Comparison of ENCODE assay signal across 15 cellular contexts in the genomic region with DNA sequence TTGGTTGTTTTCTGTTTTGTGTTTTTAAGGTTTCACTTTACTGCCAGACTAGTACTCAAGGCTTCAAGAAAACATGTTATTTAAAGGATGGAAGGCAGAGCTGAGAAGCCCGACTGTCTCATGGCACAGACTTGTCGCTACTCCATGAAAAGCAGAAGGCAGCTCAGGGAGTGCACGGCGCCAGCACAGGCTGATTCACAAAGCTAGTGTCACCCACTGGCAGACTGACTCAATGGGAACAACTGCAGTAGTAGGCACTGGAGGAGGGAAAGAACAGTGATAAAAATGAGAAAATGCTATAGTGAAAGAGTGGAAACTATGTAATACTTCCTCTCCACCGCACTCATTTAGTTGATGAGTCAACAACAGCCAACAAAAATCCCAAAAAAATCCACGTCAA. TPM values are rescaled to one million over a fixed set of nuclear protein-coding genes. Genes with fewer than 3 reads are reported as not detected.
DNase-seq lines count a peak whose midpoint lies in the region; ATAC-seq, FAIRE-seq and TF ChIP-seq lines count a peak whose summit lies in the region.
"Had no signal": no experiment of that assay in that cellular context is flagged by ENCODE, and none has a peak within 500 bp of the region (broad histone marks: within the 10 kb centered on the region; RNA-seq: fewer than 3 reads in every experiment).

No MANE protein-coding gene starts in this region.

- TF ChIP-seq EP300 in HepG2 (IDR thresholded peaks at IDR 0.05; ENCODE audit: low read depth in 2 of 2, low read length in 2 of 2) (no peak), HepG2 (CRISPR knock-in tag; IDR thresholded peaks at IDR 0.05; ENCODE audit: borderline replicate concordance) (no peak)

- TF ChIP-seq CTCF in right atrium auricular region (IDR thresholded peaks at IDR 0.05) (no peak), left ventricle myocardium inferior (IDR thresholded peaks at IDR 0.05; ENCODE audit: borderline replicate concordance) (no peak), astrocyte (IDR thresholded peaks at IDR 0.05; ENCODE audit: insufficient read depth, low read depth, low read length) (no peak), tibial artery (IDR thresholded peaks at IDR 0.05) (no peak), HepG2 (CRISPR knock-in tag; IDR thresholded peaks at IDR 0.05) (no peak)

- intact Hi-C loops in left ventricle myocardium inferior (cut with micrococcal nuclease) (no loop called here), tibial artery (cut with DNase I; ENCODE audit: low total_unique reads) (no loop called here), HepG2 (cut with micrococcal nuclease; ENCODE audit: unreplicated experiment) (loop anchor here (1.0 to 5.0 kb wide), 3 partner anchors 32 to 332 kb away; no protein-coding TSS in a partner anchor)

- peak overlapping the region in 1 of 2 donors; percentile 75 for H3K27ac ChIP-seq in right atrium auricular region
- no peak overlapping the region for H3K27ac ChIP-seq in left ventricle myocardium inferior (replicated peaks)
- H3K27ac ChIP-seq in astrocyte (ENCODE audit: low read depth, low read length) = peak overlapping the region; percentile 35
- H3K27ac ChIP-seq in tibial artery = peak overlapping the region in 1 of 2 donors; percentile 43
- H3K27ac ChIP-seq in HepG2 (ENCODE audit: extremely low read length, insufficient read depth, low read length) = no peak overlapping the region

- BruUV-seq in HepG2 (replicated peaks; lab: Mats Ljungman, UMichigan) = no TSS peak

- peak; percentile 77 for DNase-seq in right atrium auricular region (ENCODE audit: low spot score)
- DNase-seq in left ventricle myocardium inferior = no peak
- DNase-seq in astrocyte (ENCODE audit: low read depth) = peak; percentile 80
- peak; percentile 40 for DNase-seq in glomerular visceral epithelial cell (ENCODE audit: extremely low spot score)
- peak; percentile 29 to 74 for DNase-seq in tibial artery
- DNase-seq in HTR-8/SVneo (ENCODE audit: insufficient read length, low spot score) = no peak
- no peak for DNase-seq in HepG2 (ENCODE audit: low spot score)
- DNase-seq: activated CD4-positive, alpha-beta memory T cell treated with anti-CD3 and anti-CD28 coated beads, Interleukin-2, amount 10 ng/mL, durations not matched to agents 7 days and 5 days; activated naive CD4-positive, alpha-beta T cell treated with anti-CD3 and anti-CD28 coated beads, Interleukin-2, amount 10 ng/mL, durations not matched to agents 7 days and 5 days; effector CD8-positive, alpha-beta T cell; NCI-H146; right lobe of liver; T-helper 2 cell had no signal

- peak overlapping the region; percentile 84 for H3K27ac Mint-ChIP-seq in astrocyte (ENCODE audit: unreplicated experiment)
- H3K27ac Mint-ChIP-seq: activated CD4-positive, alpha-beta memory T cell treated with anti-CD3 and anti-CD28 coated beads, Interleukin-2, amount 10 ng/mL, durations not matched to agents 7 days and 5 days; activated naive CD4-positive, alpha-beta T cell treated with anti-CD3 and anti-CD28 coated beads, Interleukin-2, amount 10 ng/mL, durations not matched to agents 7 days and 5 days had no signal

- H3K36me3 Mint-ChIP-seq in astrocyte (ENCODE audit: low read depth, unreplicated experiment) = no peaks in the 10 kb centered on the region
- H3K36me3 Mint-ChIP-seq: activated naive CD4-positive, alpha-beta T cell treated with anti-CD3 and anti-CD28 coated beads, Interleukin-2, amount 10 ng/mL, durations not matched to agents 7 days and 5 days had no signal

- FAIRE-seq in astrocyte (lab: Jason Lieb, UNC) = no peak
- no peak for FAIRE-seq in HTR-8/SVneo (lab: Jason Lieb, UNC)
- FAIRE-seq in HepG2 (lab: Jason Lieb, UNC) = no peak

- TF ChIP-seq RAD21 in HepG2 (CRISPR knock-in tag; IDR thresholded peaks at IDR 0.05) = no peak

- H2AFZ ChIP-seq in astrocyte (ENCODE audit: low read depth, low read length) = peak overlapping the region; percentile 15
- no peak overlapping the region for H2AFZ ChIP-seq in HepG2 (ENCODE audit: low read length)

- H3K79me2 ChIP-seq in astrocyte (ENCODE audit: insufficient read depth, low read length) = no peaks in the 10 kb centered on the region
- no peaks in the 10 kb centered on the region for H3K79me2 ChIP-seq in HepG2 (ENCODE audit: insufficient read depth, low read length)

- no peaks in the 10 kb centered on the region for H3K9me3 Mint-ChIP-seq in astrocyte (ENCODE audit: unreplicated experiment)
- H3K9me3 Mint-ChIP-seq: activated CD4-positive, alpha-beta memory T cell treated with anti-CD3 and anti-CD28 coated beads, Interleukin-2, amount 10 ng/mL, durations not matched to agents 7 days and 5 days; activated naive CD4-positive, alpha-beta T cell treated with anti-CD3 and anti-CD28 coated beads, Interleukin-2, amount 10 ng/mL, durations not matched to agents 7 days and 5 days had no signal

- no peak overlapping the region for H3K4me3 ChIP-seq in right atrium auricular region
- H3K4me3 ChIP-seq in left ventricle myocardium inferior = no peak overlapping the region
- no peak overlapping the region for H3K4me3 ChIP-seq in astrocyte (ENCODE audit: insufficient read depth, low read depth, low read length)
- no peak overlapping the region for H3K4me3 ChIP-seq in tibial artery
- H3K4me3 ChIP-seq in HepG2 (replicated peaks in 1 of 3; ENCODE audit: insufficient read depth in 1 of 3, low read depth in 2 of 3, low read length in 3 of 3) = no peak overlapping the region
- H3K4me3 ChIP-seq: right lobe of liver, thyroid gland had no signal

- H3K4me2 ChIP-seq in astrocyte (ENCODE audit: low read length) = peak overlapping the region; percentile 57
- H3K4me2 ChIP-seq in HepG2 (ENCODE audit: low read depth, low read length) = no peak overlapping the region

- H4K20me1 ChIP-seq in astrocyte (ENCODE audit: insufficient read depth, low read length) (no peaks in the 10 kb centered on the region), HepG2 (ENCODE audit: insufficient read depth, low read length) (no peaks in the 10 kb centered on the region)

- H3K9me3 ChIP-seq in right atrium auricular region (no peaks in the 10 kb centered on the region), left ventricle myocardium inferior (replicated peaks) (no peaks in the 10 kb centered on the region), astrocyte (ENCODE audit: insufficient read depth, low read depth, low read length) (no peaks in the 10 kb centered on the region), tibial artery (no peaks in the 10 kb centered on the region), HepG2 (ENCODE audit: low read length) (no peaks in the 10 kb centered on the region)
- H3K9me3 ChIP-seq: right lobe of liver, thyroid gland had no signal

- H3K4me1 ChIP-seq in right atrium auricular region = peaks cover 0 to 20% of the 10 kb centered on the region in 2 donors
- H3K4me1 ChIP-seq in left ventricle myocardium inferior = peaks cover 16% of the 10 kb centered on the region
- peaks cover 13% of the 10 kb centered on the region for H3K4me1 ChIP-seq in astrocyte (ENCODE audit: insufficient read depth, low read length)
- H3K4me1 ChIP-seq in tibial artery = peaks cover 0 to 23% (median 3%) of the 10 kb centered on the region in 4 donors
- peaks cover 36% of the 10 kb centered on the region for H3K4me1 ChIP-seq in HepG2 (ENCODE audit: insufficient read depth, low read length)

- CTCF ChIA-PET in HepG2 (lab: Yijun Ruan, JAX; ENCODE audit: low intra/inter-chr PET ratio, low total read pairs) = interaction anchor here (2.8 kb wide), 1 partner anchor 33 kb away, joined by 17 read pairs; no protein-coding TSS in a partner anchor

- no peaks in the 10 kb centered on the region for H3K27me3 Mint-ChIP-seq in astrocyte (ENCODE audit: low read depth, unreplicated experiment)

- no peaks in the 10 kb centered on the region for H3K36me3 ChIP-seq in right atrium auricular region
- H3K36me3 ChIP-seq in left ventricle myocardium inferior = no peaks in the 10 kb centered on the region
- H3K36me3 ChIP-seq in astrocyte (ENCODE audit: insufficient read depth, low read length) = no peaks in the 10 kb centered on the region
- no peaks in the 10 kb centered on the region for H3K36me3 ChIP-seq in tibial artery
- H3K36me3 ChIP-seq in HepG2 (replicated peaks in 1 of 2; ENCODE audit: control insufficient read depth in 1 of 2, insufficient read depth in 2 of 2, low read length in 2 of 2) = no peaks in the 10 kb centered on the region
- H3K36me3 ChIP-seq: right lobe of liver, thyroid gland had no signal

- H3K27me3 ChIP-seq in right atrium auricular region = no peaks in the 10 kb centered on the region
- no peaks in the 10 kb centered on the region for H3K27me3 ChIP-seq in left ventricle myocardium inferior (ENCODE audit: low read depth)
- no peaks in the 10 kb centered on the region for H3K27me3 ChIP-seq in astrocyte (ENCODE audit: insufficient read depth, low read length)
- no peaks in the 10 kb centered on the region for H3K27me3 ChIP-seq in tibial artery
- no peaks in the 10 kb centered on the region for H3K27me3 ChIP-seq in HepG2 (ENCODE audit: control insufficient read depth in 1 of 2, insufficient read depth in 2 of 2, low read length in 2 of 2)
- H3K27me3 ChIP-seq: right lobe of liver, thyroid gland had no signal

- H3K9ac ChIP-seq in astrocyte (ENCODE audit: low read length) (peak overlapping the region; percentile 50), HepG2 (ENCODE audit: insufficient read depth, low read depth, low read length) (no peak overlapping the region)

- H3K4me3 Mint-ChIP-seq in astrocyte (ENCODE audit: unreplicated experiment) = no peak overlapping the region
- H3K4me3 Mint-ChIP-seq: activated CD4-positive, alpha-beta memory T cell treated with anti-CD3 and anti-CD28 coated beads, Interleukin-2, amount 10 ng/mL, durations not matched to agents 7 days and 5 days; activated naive CD4-positive, alpha-beta T cell treated with anti-CD3 and anti-CD28 coated beads, Interleukin-2, amount 10 ng/mL, durations not matched to agents 7 days and 5 days had no signal

- H3K4me1 Mint-ChIP-seq in astrocyte (ENCODE audit: low read depth, unreplicated experiment) = peaks cover 27% of the 10 kb centered on the region

- POLR2A ChIA-PET in HepG2 (lab: Yijun Ruan, JAX) = no interaction called here

- TF ChIP-seq POLR2A in HepG2 (IDR thresholded peaks at IDR 0.05; ENCODE audit: insufficient read depth in 1 of 2, low read depth in 2 of 2, low read length in 2 of 2) = no peak

- no peak for ATAC-seq in HG02759 (IDR thresholded peaks at IDR 0.05; ENCODE audit: unreplicated experiment)
- ATAC-seq in HepG2 = no peak
- ATAC-seq: right lobe of liver had no signal

- in situ Hi-C loops in HepG2 (cut with HindIII; ENCODE audit: extremely low pct_ligation_motif_present, low pct_unique_long_range_greater_than_20kb) = no loop called here

- 89% methylated on average over 6 of the region's 6 CpGs for WGBS in HepG2 (ENCODE audit: low lambda C conversion rate)

RNA-seq across cellular contexts. Expression of a gene that starts 14.7 kb away (rescaled TPM):
- total RNA-seq in right atrium auricular region = under 1 TPM; 0.44 to 0.67 TPM
- 0.16 TPM for total RNA-seq in left ventricle myocardium inferior
- total RNA-seq in astrocyte = 3.2 TPM in 2 replicates
- 1.6 and 2.2 TPM in 2 replicates for total RNA-seq in HepG2 (2016; rRNA removed; fragmentation: Illumina TruSeq; extraction: Trizol)
- total RNA-seq in HepG2 (2016; cell fraction: cytosol; rRNA removed; fragmentation: Illumina TruSeq; extraction: Trizol; ENCODE audit: low read depth) = 2.9 and 3.0 TPM in 2 replicates
- total RNA-seq in HepG2 (2016; cell fraction: insoluble cytoplasmic fraction; rRNA removed; fragmentation: Illumina TruSeq; extraction: Trizol) = 1.8 and 2.1 TPM in 2 replicates
- 1.7 and 2.1 TPM in 2 replicates for total RNA-seq in HepG2 (2016; cell fraction: membrane; rRNA removed; fragmentation: Illumina TruSeq; extraction: Trizol)
- 1.6 and 2.4 TPM in 2 replicates for total RNA-seq in HepG2 (2016; cell fraction: nucleus; rRNA removed; fragmentation: Illumina TruSeq; extraction: Trizol)
- 0.63 and 0.67 TPM in 2 replicates for polyA plus RNA-seq in HepG2 (2011; rRNA removed)
- polyA plus RNA-seq in HepG2 (2011; cell fraction: cytosol; rRNA removed) = 0.68 and 0.87 TPM in 2 replicates
- 0.98 and 1.1 TPM in 2 replicates for polyA plus RNA-seq in HepG2 (2011; cell fraction: nucleus; rRNA removed)
- polyA plus RNA-seq in HepG2 (2012) = 0.92 and 0.95 TPM in 2 replicates
- polyA plus RNA-seq in HepG2 (2016; cell fraction: cytosol; fragmentation: Illumina TruSeq; extraction: Trizol; ENCODE audit: low read depth) = 0.49 and 0.50 TPM in 2 replicates
- polyA plus RNA-seq in HepG2 (2016; cell fraction: insoluble cytoplasmic fraction; fragmentation: Illumina TruSeq; extraction: Trizol; ENCODE audit: low read depth) = 1.4 and 1.6 TPM in 2 replicates
- polyA plus RNA-seq in HepG2 (2016; cell fraction: membrane; fragmentation: Illumina TruSeq; extraction: Trizol; ENCODE audit: low read depth) = 0.49 and 0.94 TPM in 2 replicates
- 0.75 and 1.5 TPM in 2 replicates for polyA plus RNA-seq in HepG2 (2016; cell fraction: nucleus; fragmentation: Illumina TruSeq; extraction: Trizol; ENCODE audit: insufficient read depth, low read depth)
- polyA minus RNA-seq in HepG2 (2011; rRNA and poly(A)+ RNA removed; ENCODE audit: low replicate concordance) = 0.48 and 3.0 TPM in 2 replicates
- polyA minus RNA-seq in HepG2 (2011; cell fraction: cytosol; rRNA and poly(A)+ RNA removed) = 0.69 TPM in 1 of 2 replicates, not detected in the other
- 3.1 and 4.4 TPM in 2 replicates for polyA minus RNA-seq in HepG2 (2011; cell fraction: nucleus; rRNA and poly(A)+ RNA removed)

RNA-seq across cellular contexts. Expression of a gene that starts 14.8 kb away (rescaled TPM):
- total RNA-seq in right atrium auricular region (10 to 100 TPM; 10.5 to 16.0 TPM), left ventricle myocardium inferior (8.9 TPM), astrocyte (31.7 and 34.0 TPM in 2 replicates), HepG2 (2016; rRNA removed; fragmentation: Illumina TruSeq; extraction: Trizol) (46.2 and 58.2 TPM in 2 replicates)
- total RNA-seq in HepG2 (2016; cell fraction: cytosol; rRNA removed; fragmentation: Illumina TruSeq; extraction: Trizol; ENCODE audit: low read depth) = 4.4 and 4.5 TPM in 2 replicates
- 45.9 and 49.4 TPM in 2 replicates for total RNA-seq in HepG2 (2016; cell fraction: insoluble cytoplasmic fraction; rRNA removed; fragmentation: Illumina TruSeq; extraction: Trizol)
- 16.5 and 16.9 TPM in 2 replicates for total RNA-seq in HepG2 (2016; cell fraction: membrane; rRNA removed; fragmentation: Illumina TruSeq; extraction: Trizol)
- total RNA-seq in HepG2 (2016; cell fraction: nucleus; rRNA removed; fragmentation: Illumina TruSeq; extraction: Trizol) = 28.8 and 31.8 TPM in 2 replicates
- 16.3 TPM in 2 replicates for polyA plus RNA-seq in HepG2 (2011; rRNA removed)
- polyA plus RNA-seq in HepG2 (2011; cell fraction: cytosol; rRNA removed) = 10.6 and 12.2 TPM in 2 replicates
- polyA plus RNA-seq in HepG2 (2011; cell fraction: nucleus; rRNA removed) = 17.2 and 19.0 TPM in 2 replicates
- 19.7 and 22.4 TPM in 2 replicates for polyA plus RNA-seq in HepG2 (2012)
- polyA plus RNA-seq in HepG2 (2016; cell fraction: cytosol; fragmentation: Illumina TruSeq; extraction: Trizol; ENCODE audit: low read depth) = 1.9 and 2.3 TPM in 2 replicates
- polyA plus RNA-seq in HepG2 (2016; cell fraction: insoluble cytoplasmic fraction; fragmentation: Illumina TruSeq; extraction: Trizol; ENCODE audit: low read depth) = 45.7 and 50.1 TPM in 2 replicates
- polyA plus RNA-seq in HepG2 (2016; cell fraction: membrane; fragmentation: Illumina TruSeq; extraction: Trizol; ENCODE audit: low read depth) = 7.9 and 8.4 TPM in 2 replicates
- 52.6 and 53.3 TPM in 2 replicates for polyA plus RNA-seq in HepG2 (2016; cell fraction: nucleus; fragmentation: Illumina TruSeq; extraction: Trizol; ENCODE audit: insufficient read depth, low read depth)
- polyA minus RNA-seq in HepG2 (2011; rRNA and poly(A)+ RNA removed; ENCODE audit: low replicate concordance) = 26.5 and 39.4 TPM in 2 replicates
- 23.0 and 23.7 TPM in 2 replicates for polyA minus RNA-seq in HepG2 (2011; cell fraction: cytosol; rRNA and poly(A)+ RNA removed)
- polyA minus RNA-seq in HepG2 (2011; cell fraction: nucleus; rRNA and poly(A)+ RNA removed) = 12.1 and 17.0 TPM in 2 replicates

Comparison
In these comparisons a context has a peak if more than half of its experiments do, and no peak if none do; other contexts are left out.
1. DNase-seq: peak in right atrium auricular region (single experiment), astrocyte (single experiment), glomerular visceral epithelial cell (single experiment) and tibial artery (2 of 2); none in left ventricle myocardium inferior (single experiment), HTR-8/SVneo (single experiment) and HepG2 (single experiment).